Comparison of ENCODE assay signal across 1 cellular context in the genomic region with DNA sequence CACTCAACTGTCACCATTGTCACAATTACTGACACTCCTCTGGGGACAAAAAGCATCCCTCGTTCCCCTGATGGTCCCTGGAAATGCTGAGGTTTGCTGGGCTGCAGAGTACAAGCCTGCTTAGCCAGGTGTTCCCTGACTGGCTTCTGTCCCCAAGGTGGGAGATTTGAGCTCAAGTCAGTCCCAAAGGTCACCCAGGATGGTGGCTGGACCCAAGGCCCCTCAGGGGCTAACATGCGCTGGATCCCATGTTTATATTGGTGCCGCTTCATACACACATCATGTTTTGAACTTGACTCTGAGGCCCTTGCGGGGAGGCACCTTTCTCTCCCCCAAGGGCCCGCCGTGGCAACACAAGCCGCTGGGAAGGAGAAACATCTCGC.
TF ChIP-seq lines count a peak whose summit lies in the region.

No MANE protein-coding gene starts in this region.

TF ChIP-seq in HepG2, 621 proteins besides CTCF, POLR2A, EP300 and RAD21:
- TF ChIP-seq ZNF782 (CRISPR knock-in tag; IDR thresholded peaks at IDR 0.05; ENCODE audit: borderline replicate concordance), result no peak
